9 cellular contexts compared by ENCODE assay signal in genomic region chrX:133923113-133923512, GRCh38.
A peak's percentile ranks its signal among the peaks of the same experiment; 100 is the strongest.
DNase-seq lines count a peak whose midpoint lies in the region; ATAC-seq lines count a peak whose summit lies in the region.
"Had no signal": no experiment of that assay in that cellular context is flagged by ENCODE, and none has a peak within 500 bp of the region (broad histone marks: within the 10 kb centered on the region; RNA-seq: fewer than 3 reads in every experiment).

No MANE protein-coding gene starts in this region.

- H3K9me3 Mint-ChIP-seq in activated naive CD4-positive, alpha-beta T cell treated with anti-CD3 and anti-CD28 coated beads for 36 hours, result no peaks in the 10 kb centered on the region
- H3K9me3 Mint-ChIP-seq in activated naive CD8-positive, alpha-beta T cell treated with anti-CD3 and anti-CD28 coated beads, Interleukin-2, amount 50 U/mL, for 24 hours, result no peaks in the 10 kb centered on the region
- no peaks in the 10 kb centered on the region for H3K9me3 Mint-ChIP-seq in stimulated activated memory B cell treated with anti-CD40 and anti-IgM and Interleukin-4, amounts not matched to agents 10 μg/mL and 1 μg/mL and 100 μg/mL, for 72 hours

- peak overlapping the region; percentile 68 for H3K4me3 Mint-ChIP-seq in activated naive CD4-positive, alpha-beta T cell treated with anti-CD3 and anti-CD28 coated beads for 36 hours
- H3K4me3 Mint-ChIP-seq in activated naive CD8-positive, alpha-beta T cell treated with anti-CD3 and anti-CD28 coated beads, Interleukin-2, amount 50 U/mL, for 24 hours, result peak overlapping the region; percentile 51
- no peak overlapping the region for H3K4me3 Mint-ChIP-seq in stimulated activated memory B cell treated with anti-CD40 and anti-IgM and Interleukin-4, amounts not matched to agents 10 μg/mL and 1 μg/mL and 100 μg/mL, for 72 hours

- ATAC-seq in HG03342 (IDR thresholded peaks at IDR 0.05; ENCODE audit: unreplicated experiment), result peak; percentile 62
- no peak for ATAC-seq in activated naive CD8-positive, alpha-beta T cell treated with anti-CD3 and anti-CD28 coated beads, Interleukin-2, amount 50 U/mL, for 24 hours
- no peak for ATAC-seq in stimulated activated memory B cell treated with anti-CD40 and anti-IgM and Interleukin-4, amounts not matched to agents 10 μg/mL and 1 μg/mL and 100 μg/mL, for 72 hours
- ATAC-seq in HG02840 (IDR thresholded peaks at IDR 0.05; ENCODE audit: low FRiP score, unreplicated experiment), result no peak
- ATAC-seq in HG03571 (IDR thresholded peaks at IDR 0.05; ENCODE audit: unreplicated experiment), result no peak

- intact Hi-C loops in activated naive CD4-positive, alpha-beta T cell treated with anti-CD3 and anti-CD28 coated beads for 36 hours (cut with micrococcal nuclease), result loop anchor here (1.0 to 10.0 kb wide), 6 partner anchors 81 to 264 kb away; no protein-coding TSS in a partner anchor

- DNase-seq in activated naive CD4-positive, alpha-beta T cell treated with anti-CD3 and anti-CD28 coated beads for 36 hours, result peak; percentile 22
- no peak for DNase-seq in activated naive CD4-positive, alpha-beta T cell (lab: John Stamatoyannopoulos, UW)
- DNase-seq in activated naive CD8-positive, alpha-beta T cell treated with anti-CD3 and anti-CD28 coated beads, Interleukin-2, amount 50 U/mL, for 24 hours, result no peak
- DNase-seq in COLO668 (lab: John Stamatoyannopoulos, UW; ENCODE audit: unreplicated experiment), result no peak
- DNase-seq: activated CD8-positive, alpha-beta memory T cell treated with anti-CD3 and anti-CD28 coated beads, Interleukin-2, amount 50 U/mL, for 4 hours had no signal

- CTCF ChIA-PET in activated naive CD4-positive, alpha-beta T cell treated with anti-CD3 and anti-CD28 coated beads for 36 hours (lab: Charles Lee), result interaction anchor here (1.2 to 2.8 kb wide), 3 partner anchors 49 to 131 kb away, joined by 3 to 11 read pairs (median 8); no protein-coding TSS in a partner anchor

- no peaks in the 10 kb centered on the region for H3K36me3 Mint-ChIP-seq in activated naive CD4-positive, alpha-beta T cell treated with anti-CD3 and anti-CD28 coated beads for 36 hours (ENCODE audit: low read depth)
- no peaks in the 10 kb centered on the region for H3K36me3 Mint-ChIP-seq in activated naive CD8-positive, alpha-beta T cell treated with anti-CD3 and anti-CD28 coated beads, Interleukin-2, amount 50 U/mL, for 24 hours (ENCODE audit: low read depth)
- no peaks in the 10 kb centered on the region for H3K36me3 Mint-ChIP-seq in stimulated activated memory B cell treated with anti-CD40 and anti-IgM and Interleukin-4, amounts not matched to agents 10 μg/mL and 1 μg/mL and 100 μg/mL, for 72 hours

- H3K27me3 Mint-ChIP-seq in activated naive CD4-positive, alpha-beta T cell treated with anti-CD3 and anti-CD28 coated beads for 36 hours (ENCODE audit: low read depth), result no peaks in the 10 kb centered on the region
- no peaks in the 10 kb centered on the region for H3K27me3 Mint-ChIP-seq in activated naive CD8-positive, alpha-beta T cell treated with anti-CD3 and anti-CD28 coated beads, Interleukin-2, amount 50 U/mL, for 24 hours
- no peaks in the 10 kb centered on the region for H3K27me3 Mint-ChIP-seq in stimulated activated memory B cell treated with anti-CD40 and anti-IgM and Interleukin-4, amounts not matched to agents 10 μg/mL and 1 μg/mL and 100 μg/mL, for 72 hours

- peaks cover 17% of the 10 kb centered on the region for H3K4me1 Mint-ChIP-seq in activated naive CD4-positive, alpha-beta T cell treated with anti-CD3 and anti-CD28 coated beads for 36 hours (ENCODE audit: low read depth)
- H3K4me1 Mint-ChIP-seq in activated naive CD8-positive, alpha-beta T cell treated with anti-CD3 and anti-CD28 coated beads, Interleukin-2, amount 50 U/mL, for 24 hours, result peaks cover 14% of the 10 kb centered on the region
- peaks cover 5% of the 10 kb centered on the region for H3K4me1 Mint-ChIP-seq in stimulated activated memory B cell treated with anti-CD40 and anti-IgM and Interleukin-4, amounts not matched to agents 10 μg/mL and 1 μg/mL and 100 μg/mL, for 72 hours

- H3K27ac Mint-ChIP-seq in activated naive CD4-positive, alpha-beta T cell treated with anti-CD3 and anti-CD28 coated beads for 36 hours, result peak overlapping the region; percentile 85
- H3K27ac Mint-ChIP-seq in activated naive CD8-positive, alpha-beta T cell treated with anti-CD3 and anti-CD28 coated beads, Interleukin-2, amount 50 U/mL, for 24 hours, result peak overlapping the region; percentile 85
- peak overlapping the region; percentile 24 for H3K27ac Mint-ChIP-seq in stimulated activated memory B cell treated with anti-CD40 and anti-IgM and Interleukin-4, amounts not matched to agents 10 μg/mL and 1 μg/mL and 100 μg/mL, for 72 hours

Comparison
In these comparisons a context has a peak if more than half of its experiments do, and no peak if none do; other contexts are left out.
1. H3K27ac Mint-ChIP-seq: peak in every context shown above with its lines; median percentile 85 in activated naive CD4-positive, alpha-beta T cell treated with anti-CD3 and anti-CD28 coated beads for 36 hours; 85 in activated naive CD8-positive, alpha-beta T cell treated with anti-CD3 and anti-CD28 coated beads, Interleukin-2, amount 50 U/mL, for 24 hours; 24 in stimulated activated memory B cell treated with anti-CD40 and anti-IgM and Interleukin-4, amounts not matched to agents 10 μg/mL and 1 μg/mL and 100 μg/mL, for 72 hours.